22 cellular contexts compared by ENCODE assay signal in genomic region chr11:45904309-45904915, GRCh38. TPM values are rescaled to one million over a fixed set of nuclear protein-coding genes. Genes with fewer than 3 reads are reported as not detected.
DNase-seq lines count a peak whose midpoint lies in the region; FAIRE-seq and TF ChIP-seq lines count a peak whose summit lies in the region.
"Had no signal": no experiment of that assay in that cellular context is flagged by ENCODE, and none has a peak within 500 bp of the region (broad histone marks: within the 10 kb centered on the region; RNA-seq: fewer than 3 reads in every experiment).

No MANE protein-coding gene starts in this region.

- POLR2A ChIA-PET in RWPE1 (lab: Yijun Ruan, JAX; ENCODE audit: low non-redundant PET) = no interaction called here

- TF ChIP-seq CTCF in RWPE1 (conservative IDR thresholded peaks at IDR 0.05; ENCODE audit: low read depth) = no peak
- no peak for TF ChIP-seq CTCF in glutamatergic neuron (IDR thresholded peaks at IDR 0.05; ENCODE audit: partially characterized antibody, unreplicated experiment)
- TF ChIP-seq CTCF in progenitor cell of endocrine pancreas (IDR thresholded peaks at IDR 0.05; ENCODE audit: unreplicated experiment) = no peak
- no peak for TF ChIP-seq CTCF in D721Med (IDR thresholded peaks at IDR 0.05; ENCODE audit: insufficient read depth, missing control alignments)

- H3K9me3 Mint-ChIP-seq in glutamatergic neuron (ENCODE audit: unreplicated experiment) (peaks cover 12% of the 10 kb centered on the region), progenitor cell of endocrine pancreas (ENCODE audit: low read depth) (no peaks in the 10 kb centered on the region)
- H3K9me3 Mint-ChIP-seq: CD4-positive, alpha-beta T cell; H9 had no signal

- no peak for DNase-seq in RWPE1 (ENCODE audit: low spot score)
- no peak for DNase-seq in glutamatergic neuron
- no peak for DNase-seq in progenitor cell of endocrine pancreas (ENCODE audit: low spot score, unreplicated experiment)
- DNase-seq in GM12892 (ENCODE audit: insufficient read length) = no peak
- no peak for DNase-seq in D721Med (ENCODE audit: insufficient read length, low spot score)
- DNase-seq in stimulated activated CD8-positive, alpha-beta memory T cell treated with anti-CD3 and anti-CD28 coated beads, Interleukin-4, amount 100 ng/mL, for 48 hours = no peak
- no peak for DNase-seq in posterior vena cava (ENCODE audit: low spot score)
- DNase-seq: Caco-2; CD4-positive, alpha-beta T cell; DMS153; GM23248; H9; NCI-H1105 treated with DMSO at 0.1 percent for 48 hours; NCI-H2029 treated with DMSO at 0.1 percent for 48 hours; NCI-H226; NCI-H510A treated with DMSO at 0.1 percent for 48 hours; NCI-H774; SHP77 had no signal

- H3K36me3 Mint-ChIP-seq in glutamatergic neuron (ENCODE audit: unreplicated experiment) (peaks cover 5% of the 10 kb centered on the region), progenitor cell of endocrine pancreas (ENCODE audit: insufficient read depth) (peaks cover 5% of the 10 kb centered on the region)

- H3K27me3 Mint-ChIP-seq in glutamatergic neuron (ENCODE audit: unreplicated experiment) (peaks cover 29% of the 10 kb centered on the region), progenitor cell of endocrine pancreas (no peaks in the 10 kb centered on the region)

- H3K4me1 Mint-ChIP-seq in glutamatergic neuron (ENCODE audit: low read depth, unreplicated experiment) (peaks cover 21% of the 10 kb centered on the region), progenitor cell of endocrine pancreas (ENCODE audit: low read depth) (peaks cover 7% of the 10 kb centered on the region)

- intact Hi-C loops in posterior vena cava (cut with DNase I) = loop anchor here in 1 of 2 donors (5.0 kb wide), 1 partner anchor 97 kb away; the partner anchor contains the start of gene SLC35C1

- peak overlapping the region; percentile 13 for H3K27ac ChIP-seq in RWPE1
- H3K27ac ChIP-seq: GM23248, KMS-11 had no signal

- FAIRE-seq in GM12892 (lab: Jason Lieb, UNC) (no peak), D721Med (lab: Jason Lieb, UNC) (no peak)
- FAIRE-seq: GM12891 had no signal

- H3K4me3 Mint-ChIP-seq in glutamatergic neuron (ENCODE audit: unreplicated experiment) (no peak overlapping the region), progenitor cell of endocrine pancreas (ENCODE audit: low read depth) (no peak overlapping the region)
- H3K4me3 Mint-ChIP-seq: CD4-positive, alpha-beta T cell; H9 had no signal

- CTCF ChIA-PET in RWPE1 (lab: Yijun Ruan, JAX) = no interaction called here

- H3K27ac Mint-ChIP-seq in glutamatergic neuron (ENCODE audit: unreplicated experiment) (peak overlapping the region; percentile 55), progenitor cell of endocrine pancreas (peak overlapping the region; percentile 74)
- H3K27ac Mint-ChIP-seq: CD4-positive, alpha-beta T cell had no signal

- TF ChIP-seq POLR2A in GM12892 (IDR thresholded peaks at IDR 0.05; ENCODE audit: low read depth, low read length) = no peak

RNA-seq across cellular contexts. Expression of gene FREY1, which starts 2.7 kb away (rescaled TPM):
- total RNA-seq in glutamatergic neuron (ENCODE audit: unreplicated experiment) (0.78 TPM), progenitor cell of endocrine pancreas (2.8 and 3.7 TPM in 2 replicates), posterior vena cava (under 1 TPM in 1 of 2 donors, not detected in 1; 0.57 TPM)
- not detected for polyA plus RNA-seq in GM12892 (2012; ENCODE audit: missing spikeins)
- total RNA-seq: GM23248 had no signal
- polyA plus RNA-seq: GM23248 had no signal

RNA-seq across cellular contexts. Expression of gene PEX16, which starts 13.3 kb away (rescaled TPM):
- total RNA-seq in glutamatergic neuron (ENCODE audit: unreplicated experiment) = 51.8 TPM
- 28.0 and 34.6 TPM in 2 replicates for total RNA-seq in progenitor cell of endocrine pancreas
- polyA plus RNA-seq in GM12892 (2012; ENCODE audit: missing spikeins) = 14.3 TPM
- total RNA-seq in posterior vena cava = 10 to 100 TPM; 13.3 to 18.8 TPM

RNA-seq across cellular contexts. Expression of gene LARGE2, which starts 18.0 kb away (rescaled TPM):
- total RNA-seq in glutamatergic neuron (ENCODE audit: unreplicated experiment) = 3.0 TPM
- total RNA-seq in progenitor cell of endocrine pancreas = 39.4 and 47.3 TPM in 2 replicates
- not detected for polyA plus RNA-seq in GM12892 (2012; ENCODE audit: missing spikeins)
- not detected for total RNA-seq in posterior vena cava
- total RNA-seq: G401, GM23248, HT1080 had no signal
- polyA plus RNA-seq: GM23248 had no signal

RNA-seq across cellular contexts. Expression of gene MAPK8IP1, which starts 19.0 kb away (rescaled TPM):
- 299 TPM for total RNA-seq in glutamatergic neuron (ENCODE audit: unreplicated experiment)
- 43.0 and 48.1 TPM in 2 replicates for total RNA-seq in progenitor cell of endocrine pancreas
- polyA plus RNA-seq in GM12892 (2012; ENCODE audit: missing spikeins) = 0.15 TPM
- 10 to 100 TPM in 1 of 2 donors, 1 to 10 TPM in 1; 8.5 to 10.9 TPM for total RNA-seq in posterior vena cava

RNA-seq across cellular contexts. Expression of gene CRY2, which starts 57.1 kb away (rescaled TPM):
- total RNA-seq in glutamatergic neuron (ENCODE audit: unreplicated experiment) (44.0 TPM), progenitor cell of endocrine pancreas (34.1 and 34.8 TPM in 2 replicates), posterior vena cava (10 to 100 TPM; 32.2 to 49.5 TPM)
- polyA plus RNA-seq in GM12892 (2012; ENCODE audit: missing spikeins) = 5.4 TPM

Comparison
In these comparisons a context has a peak if more than half of its experiments do, and no peak if none do; other contexts are left out.
1. RNA of gene LARGE2, which starts 18.0 kb away (total RNA-seq): 39.4 to 47.3 TPM in progenitor cell of endocrine pancreas; 3.0 TPM in glutamatergic neuron (single experiment) and not detected in posterior vena cava; every median in the first group is over 10 times any median in the second.